2 cellular contexts compared by ENCODE assay signal in the genomic region with DNA sequence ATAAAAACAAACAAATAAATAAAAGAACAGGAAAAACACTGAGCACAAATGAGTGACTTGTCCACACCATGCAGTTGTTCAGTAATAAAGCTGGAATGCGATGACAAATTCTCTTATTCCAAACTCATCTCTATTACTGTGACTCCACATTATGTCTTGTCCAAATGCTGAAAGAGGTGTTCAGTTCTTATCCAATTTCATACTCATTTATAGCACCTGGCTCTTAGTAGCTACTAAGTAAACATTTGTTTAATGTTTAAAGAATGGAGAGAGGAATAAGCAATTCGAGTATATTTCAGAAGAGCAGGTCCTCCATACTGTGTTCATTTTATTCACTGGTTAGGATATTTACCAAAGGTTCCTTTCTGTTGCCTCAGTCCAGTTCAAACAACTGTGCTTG.
TF ChIP-seq lines count a peak whose summit lies in the region.

No MANE protein-coding gene starts in this region.

TF ChIP-seq in IMR-90, 13 proteins besides CTCF, POLR2A, EP300 and RAD21:
- TF ChIP-seq MAFK (IDR thresholded peaks at IDR 0.05; ENCODE audit: low read depth, low read length) (no peak), BHLHE40 (IDR thresholded peaks at IDR 0.05; ENCODE audit: low read depth, low read length) (no peak), RCOR1 (IDR thresholded peaks at IDR 0.05; ENCODE audit: insufficient replicate concordance, low read length) (no peak), FOS (IDR thresholded peaks at IDR 0.05; ENCODE audit: low read depth, low read length) (no peak), MXI1 (IDR thresholded peaks at IDR 0.05; ENCODE audit: borderline replicate concordance, low read depth, low read length) (no peak), CEBPB (IDR thresholded peaks at IDR 0.05; ENCODE audit: low read depth, low read length) (no peak), RFX5 (IDR thresholded peaks at IDR 0.05; ENCODE audit: low read depth, low read length) (no peak), MAZ (IDR thresholded peaks at IDR 0.05; ENCODE audit: borderline replicate concordance, low read depth, low read length) (no peak), CHD1 (IDR thresholded peaks at IDR 0.05; ENCODE audit: low read depth, low read length) (no peak), NFE2L2 (IDR thresholded peaks at IDR 0.05; ENCODE audit: low read depth, low read length) (no peak), SMC3 (IDR thresholded peaks at IDR 0.05; ENCODE audit: low read depth, low read length) (no peak)
- TF ChIP-seq, protein P1, sequence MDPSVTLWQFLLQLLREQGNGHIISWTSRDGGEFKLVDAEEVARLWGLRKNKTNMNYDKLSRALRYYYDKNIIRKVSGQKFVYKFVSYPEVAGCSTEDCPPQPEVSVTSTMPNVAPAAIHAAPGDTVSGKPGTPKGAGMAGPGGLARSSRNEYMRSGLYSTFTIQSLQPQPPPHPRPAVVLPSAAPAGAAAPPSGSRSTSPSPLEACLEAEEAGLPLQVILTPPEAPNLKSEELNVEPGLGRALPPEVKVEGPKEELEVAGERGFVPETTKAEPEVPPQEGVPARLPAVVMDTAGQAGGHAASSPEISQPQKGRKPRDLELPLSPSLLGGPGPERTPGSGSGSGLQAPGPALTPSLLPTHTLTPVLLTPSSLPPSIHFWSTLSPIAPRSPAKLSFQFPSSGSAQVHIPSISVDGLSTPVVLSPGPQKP (IDR thresholded peaks at IDR 0.05; ENCODE audit: borderline replicate concordance, low read depth, low read length), result no peak
- TF ChIP-seq, protein P2, sequence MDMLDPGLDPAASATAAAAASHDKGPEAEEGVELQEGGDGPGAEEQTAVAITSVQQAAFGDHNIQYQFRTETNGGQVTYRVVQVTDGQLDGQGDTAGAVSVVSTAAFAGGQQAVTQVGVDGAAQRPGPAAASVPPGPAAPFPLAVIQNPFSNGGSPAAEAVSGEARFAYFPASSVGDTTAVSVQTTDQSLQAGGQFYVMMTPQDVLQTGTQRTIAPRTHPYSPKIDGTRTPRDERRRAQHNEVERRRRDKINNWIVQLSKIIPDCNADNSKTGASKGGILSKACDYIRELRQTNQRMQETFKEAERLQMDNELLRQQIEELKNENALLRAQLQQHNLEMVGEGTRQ (IDR thresholded peaks at IDR 0.05; ENCODE audit: low read depth, low read length), result no peak

TF ChIP-seq in SK-N-SH, 30 proteins besides CTCF, POLR2A, EP300 and RAD21:
- TF ChIP-seq, protein P3, sequence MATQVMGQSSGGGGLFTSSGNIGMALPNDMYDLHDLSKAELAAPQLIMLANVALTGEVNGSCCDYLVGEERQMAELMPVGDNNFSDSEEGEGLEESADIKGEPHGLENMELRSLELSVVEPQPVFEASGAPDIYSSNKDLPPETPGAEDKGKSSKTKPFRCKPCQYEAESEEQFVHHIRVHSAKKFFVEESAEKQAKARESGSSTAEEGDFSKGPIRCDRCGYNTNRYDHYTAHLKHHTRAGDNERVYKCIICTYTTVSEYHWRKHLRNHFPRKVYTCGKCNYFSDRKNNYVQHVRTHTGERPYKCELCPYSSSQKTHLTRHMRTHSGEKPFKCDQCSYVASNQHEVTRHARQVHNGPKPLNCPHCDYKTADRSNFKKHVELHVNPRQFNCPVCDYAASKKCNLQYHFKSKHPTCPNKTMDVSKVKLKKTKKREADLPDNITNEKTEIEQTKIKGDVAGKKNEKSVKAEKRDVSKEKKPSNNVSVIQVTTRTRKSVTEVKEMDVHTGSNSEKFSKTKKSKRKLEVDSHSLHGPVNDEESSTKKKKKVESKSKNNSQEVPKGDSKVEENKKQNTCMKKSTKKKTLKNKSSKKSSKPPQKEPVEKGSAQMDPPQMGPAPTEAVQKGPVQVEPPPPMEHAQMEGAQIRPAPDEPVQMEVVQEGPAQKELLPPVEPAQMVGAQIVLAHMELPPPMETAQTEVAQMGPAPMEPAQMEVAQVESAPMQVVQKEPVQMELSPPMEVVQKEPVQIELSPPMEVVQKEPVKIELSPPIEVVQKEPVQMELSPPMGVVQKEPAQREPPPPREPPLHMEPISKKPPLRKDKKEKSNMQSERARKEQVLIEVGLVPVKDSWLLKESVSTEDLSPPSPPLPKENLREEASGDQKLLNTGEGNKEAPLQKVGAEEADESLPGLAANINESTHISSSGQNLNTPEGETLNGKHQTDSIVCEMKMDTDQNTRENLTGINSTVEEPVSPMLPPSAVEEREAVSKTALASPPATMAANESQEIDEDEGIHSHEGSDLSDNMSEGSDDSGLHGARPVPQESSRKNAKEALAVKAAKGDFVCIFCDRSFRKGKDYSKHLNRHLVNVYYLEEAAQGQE (IDR thresholded peaks at IDR 0.05; ENCODE audit: low read depth, low read length), result 0 out of 2 replicates have a peak, but pooled peaks have one; percentile 39
- TF ChIP-seq MXI1 (IDR thresholded peaks at IDR 0.05; ENCODE audit: low read depth, low read length) (no peak), FOSL2 (IDR thresholded peaks at IDR 0.05; ENCODE audit: borderline replicate concordance, low read depth) (peak; percentile 17; the same call in 1 of the 2 replicates), POLR2AphosphoS5 (IDR thresholded peaks at IDR 0.05; ENCODE audit: low read depth, low read length) (no peak)
- TF ChIP-seq, protein P2 (IDR thresholded peaks at IDR 0.05; ENCODE audit: borderline replicate concordance, low read depth, low read length), result no peak
